ENCODE assay signal across 8 cellular contexts in genomic region chr22:39528681-39529486, GRCh38. TPM values are rescaled to one million over a fixed set of nuclear protein-coding genes. Genes with fewer than 3 reads are reported as not detected.
DNase-seq lines count a peak whose midpoint lies in the region; ATAC-seq and TF ChIP-seq lines count a peak whose summit lies in the region.

No MANE protein-coding gene starts in this region.

- H3K36me3 Mint-ChIP-seq in WTC11: peaks cover 28% of the 10 kb centered on the region

- peaks cover 2% of the 10 kb centered on the region for H4K20me1 ChIP-seq in mammary epithelial cell (ENCODE audit: insufficient read depth, low read length)

- no peak overlapping the region for H3K27ac ChIP-seq in mammary epithelial cell (ENCODE audit: insufficient read depth, low read depth, low read length)

- no peak overlapping the region for H3K4me3 ChIP-seq in mammary epithelial cell (replicated peaks in 1 of 3; ENCODE audit: insufficient read depth in 1 of 3, low read depth in 2 of 3, low read length in 3 of 3)

- no peak overlapping the region for H3K4me3 Mint-ChIP-seq in WTC11

- DNase-seq in DMS 273 (lab: John Stamatoyannopoulos, UW; ENCODE audit: unreplicated experiment): peak; percentile 94
- peak; percentile 90 for DNase-seq in NCI-H2227 (lab: John Stamatoyannopoulos, UW; ENCODE audit: unreplicated experiment)
- DNase-seq in WTC11 (ENCODE audit: low spot score): peak; percentile 94
- DNase-seq in mammary epithelial cell: peak; percentile 85
- DNase-seq in iris pigment epithelial cell (ENCODE audit: low read depth): peak; percentile 96
- peak; percentile 77 for DNase-seq in smooth muscle cell of the brain vasculature (ENCODE audit: low read depth, low spot score)

- H2AFZ ChIP-seq in mammary epithelial cell (ENCODE audit: low read depth, low read length): no peak overlapping the region

- intact Hi-C loops in mammary epithelial cell (cut with micrococcal nuclease): loop anchor here (1.0 to 2.0 kb wide), 3 partner anchors 36 to 358 kb away; partner anchors contain the start of gene RPL3

- ATAC-seq in HG02885 (IDR thresholded peaks at IDR 0.05; ENCODE audit: poor library complexity, unreplicated experiment) (peak; percentile 37), WTC11 (peak; percentile 8), HG02970 (IDR thresholded peaks at IDR 0.05; ENCODE audit: low FRiP score, unreplicated experiment) (no peak)

- H3K27me3 ChIP-seq in mammary epithelial cell (ENCODE audit: insufficient read depth, low read length): no peaks in the 10 kb centered on the region

- POLR2A ChIA-PET in WTC11 (lab: Charles Lee): interaction anchor here (0.6 to 1.3 kb wide), 6 partner anchors 9 to 655 kb away, joined by 3 to 15 read pairs (median 3); partner anchors contain the start of genes ATF4 and MIEF1

- H3K36me3 ChIP-seq in mammary epithelial cell (ENCODE audit: insufficient read depth, low read length): peaks cover 13% of the 10 kb centered on the region

- WGBS in mammary epithelial cell (ENCODE audit: low coverage, missing lambda C conversion rate): 25% methylated on average over 25 of the region's 32 CpGs

- dilution Hi-C loops in mammary epithelial cell (cut with HindIII; ENCODE audit: low sequenced_read_pairs): no loop called here

- peak overlapping the region; percentile 19 for H3K4me2 ChIP-seq in mammary epithelial cell (ENCODE audit: insufficient read depth, low read depth, low read length)

- BruUV-seq in mammary epithelial cell (replicated peaks; lab: Mats Ljungman, UMichigan): TSS peak; percentile 29

- in situ Hi-C loops in mammary epithelial cell (cut with MboI; ENCODE audit: low sequenced_read_pairs in 2 of 2): loop anchor here in 1 of 2 donors (25.0 kb wide), 1 partner anchor 658 kb away; the partner anchor contains the start of gene TNRC6B

- no peak overlapping the region for H3K27ac Mint-ChIP-seq in WTC11

- H3K9me3 Mint-ChIP-seq in WTC11: no peaks in the 10 kb centered on the region

- H3K9me3 ChIP-seq in mammary epithelial cell (replicated peaks; ENCODE audit: insufficient read depth, low read length): no peaks in the 10 kb centered on the region

- H3K4me1 ChIP-seq in mammary epithelial cell (ENCODE audit: insufficient read depth, low read length): peaks cover 34% of the 10 kb centered on the region

- CTCF ChIA-PET in WTC11 (lab: Charles Lee) (interaction anchor here (0.5 to 2.7 kb wide), 61 partner anchors 9 to 515 kb away, joined by 3 to 54 read pairs (median 5); partner anchors contain the start of genes ATF4, MIEF1, RPL3 and TAB1), mammary epithelial cell (lab: Charles Lee; ENCODE audit: low non-redundant PET) (interaction anchor here (0.5 to 0.8 kb wide), 12 partner anchors 9 to 1228 kb away, joined by 3 to 15 read pairs (median 3); no protein-coding TSS in a partner anchor)

- no peak overlapping the region for H3K9ac ChIP-seq in mammary epithelial cell (ENCODE audit: insufficient read depth, low read length)

- no peaks in the 10 kb centered on the region for H3K27me3 Mint-ChIP-seq in WTC11 (ENCODE audit: low read depth)

- TF ChIP-seq CTCF in WTC11 (IDR thresholded peaks at IDR 0.05) (peak; percentile 76), mammary epithelial cell (conservative IDR thresholded peaks at IDR 0.05 in 1 of 2, IDR thresholded peaks at IDR 0.05 in 1 of 2; ENCODE audit: extremely low read depth in 1 of 2, insufficient read depth in 1 of 2, low read depth in 1 of 2, low read length in 2 of 2) (peak; percentile 99 to 100)

- H3K79me2 ChIP-seq in mammary epithelial cell (ENCODE audit: insufficient read depth, low read length): peaks cover 50% of the 10 kb centered on the region

- peaks cover 65% of the 10 kb centered on the region for H3K4me1 Mint-ChIP-seq in WTC11

TF ChIP-seq in WTC11, 78 proteins besides CTCF, POLR2A, EP300 and RAD21 (continues in another document):
- TF ChIP-seq SP1 (CRISPR knock-in tag; conservative IDR thresholded peaks at IDR 0.05): peak; percentile 93
- no peak for TF ChIP-seq PREB (CRISPR knock-in tag; IDR thresholded peaks at IDR 0.05; ENCODE audit: borderline replicate concordance)
- peak; percentile 89 for TF ChIP-seq TEAD1 (CRISPR knock-in tag; IDR thresholded peaks at IDR 0.05)
- TF ChIP-seq ERG (CRISPR knock-in tag; IDR thresholded peaks at IDR 0.05): no peak
- TF ChIP-seq, protein P1, sequence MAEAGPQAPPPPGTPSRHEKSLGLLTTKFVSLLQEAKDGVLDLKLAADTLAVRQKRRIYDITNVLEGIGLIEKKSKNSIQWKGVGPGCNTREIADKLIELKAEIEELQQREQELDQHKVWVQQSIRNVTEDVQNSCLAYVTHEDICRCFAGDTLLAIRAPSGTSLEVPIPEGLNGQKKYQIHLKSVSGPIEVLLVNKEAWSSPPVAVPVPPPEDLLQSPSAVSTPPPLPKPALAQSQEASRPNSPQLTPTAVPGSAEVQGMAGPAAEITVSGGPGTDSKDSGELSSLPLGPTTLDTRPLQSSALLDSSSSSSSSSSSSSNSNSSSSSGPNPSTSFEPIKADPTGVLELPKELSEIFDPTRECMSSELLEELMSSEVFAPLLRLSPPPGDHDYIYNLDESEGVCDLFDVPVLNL (CRISPR knock-in tag; IDR thresholded peaks at IDR 0.05; ENCODE audit: borderline replicate concordance, low read depth): no peak
- TF ChIP-seq ZNF121 (CRISPR knock-in tag; IDR thresholded peaks at IDR 0.05): 0 out of 2 replicates have a peak, but pooled peaks have one; percentile 15
- no peak for TF ChIP-seq ZNF396 (CRISPR knock-in tag; IDR thresholded peaks at IDR 0.05; ENCODE audit: borderline replicate concordance)
- TF ChIP-seq, protein P2, sequence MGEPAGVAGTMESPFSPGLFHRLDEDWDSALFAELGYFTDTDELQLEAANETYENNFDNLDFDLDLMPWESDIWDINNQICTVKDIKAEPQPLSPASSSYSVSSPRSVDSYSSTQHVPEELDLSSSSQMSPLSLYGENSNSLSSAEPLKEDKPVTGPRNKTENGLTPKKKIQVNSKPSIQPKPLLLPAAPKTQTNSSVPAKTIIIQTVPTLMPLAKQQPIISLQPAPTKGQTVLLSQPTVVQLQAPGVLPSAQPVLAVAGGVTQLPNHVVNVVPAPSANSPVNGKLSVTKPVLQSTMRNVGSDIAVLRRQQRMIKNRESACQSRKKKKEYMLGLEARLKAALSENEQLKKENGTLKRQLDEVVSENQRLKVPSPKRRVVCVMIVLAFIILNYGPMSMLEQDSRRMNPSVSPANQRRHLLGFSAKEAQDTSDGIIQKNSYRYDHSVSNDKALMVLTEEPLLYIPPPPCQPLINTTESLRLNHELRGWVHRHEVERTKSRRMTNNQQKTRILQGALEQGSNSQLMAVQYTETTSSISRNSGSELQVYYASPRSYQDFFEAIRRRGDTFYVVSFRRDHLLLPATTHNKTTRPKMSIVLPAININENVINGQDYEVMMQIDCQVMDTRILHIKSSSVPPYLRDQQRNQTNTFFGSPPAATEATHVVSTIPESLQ (CRISPR knock-in tag; IDR thresholded peaks at IDR 0.05): no peak
- TF ChIP-seq ESRRA (CRISPR knock-in tag; IDR thresholded peaks at IDR 0.05; ENCODE audit: borderline replicate concordance): 0 out of 2 replicates have a peak, but pooled peaks have one; percentile 64
- peak; percentile 50; the same call in 1 of the 2 replicates for TF ChIP-seq CREB1 (CRISPR knock-in tag; IDR thresholded peaks at IDR 0.05)

RNA-seq across cellular contexts. Expression of gene RPS19BP1, which starts 3.7 kb away (rescaled TPM):
- 88.9 to 102 TPM (median 89.0 TPM) in 3 replicates for total RNA-seq in WTC11 (2021)
- total RNA-seq in mammary epithelial cell: 10 to 100 TPM; 35.7 to 81.3 TPM
- 89.0 TPM for polyA plus RNA-seq in mammary epithelial cell
- polyA minus RNA-seq in mammary epithelial cell: 12.5 TPM

RNA-seq across cellular contexts. Expression of gene ATF4, which starts 8.5 kb away (rescaled TPM):
- total RNA-seq in WTC11 (2021): 361 to 460 TPM (median 371 TPM) in 3 replicates
- 100 to 1,000 TPM; 598 to 653 TPM for total RNA-seq in mammary epithelial cell
- 904 TPM for polyA plus RNA-seq in mammary epithelial cell
- polyA minus RNA-seq in mammary epithelial cell: 327 TPM

RNA-seq across cellular contexts. Expression of gene MIEF1, which starts 26.8 kb away (rescaled TPM):
- total RNA-seq in WTC11 (2021): 31.5 to 38.7 TPM (median 31.9 TPM) in 3 replicates
- 10 to 100 TPM; 36.8 to 36.9 TPM for total RNA-seq in mammary epithelial cell
- 25.6 TPM for polyA plus RNA-seq in mammary epithelial cell
- 40.2 TPM for polyA minus RNA-seq in mammary epithelial cell

RNA-seq across cellular contexts. Expression of gene CACNA1I, which starts 41.7 kb away (rescaled TPM):
- total RNA-seq in WTC11 (2021) (2.1 to 2.9 TPM (median 2.3 TPM) in 3 replicates), mammary epithelial cell (under 1 TPM in 1 of 2 donors, not detected in 1; under 0.01 TPM)
- polyA plus RNA-seq in mammary epithelial cell: 0.01 TPM
- polyA minus RNA-seq in mammary epithelial cell: not detected
